ENCODE assay signal across 8 cellular contexts in genomic region chr6:109678661-109679505, GRCh38. TPM values are rescaled to one million over a fixed set of nuclear protein-coding genes. Genes with fewer than 3 reads are reported as not detected.
DNase-seq lines count a peak whose midpoint lies in the region; ATAC-seq, FAIRE-seq and TF ChIP-seq lines count a peak whose summit lies in the region.
"Not testable (repeated sequence)": the region's sequence is repeated elsewhere in the genome, so short reads cannot be mapped to it uniquely, and the experiment has no call there.

No MANE protein-coding gene starts in this region.

- not testable (repeated sequence) for H3K27me3 Mint-ChIP-seq in WTC11 (ENCODE audit: low read depth); neural crest cell (ENCODE audit: low read depth)

- DNase-seq in GM12892 (ENCODE audit: insufficient read length); neural crest cell (ENCODE audit: low read depth, low spot score): not testable (repeated sequence)
- peak; percentile 22 to 92 (median 90) for DNase-seq in NCI-H1417 (lab: John Stamatoyannopoulos, UW)
- DNase-seq in NCI-H345 treated with DMSO at 0.1 percent for 48 hours (lab: John Stamatoyannopoulos, UW; ENCODE audit: unreplicated experiment) = peak; percentile 37
- peak; percentile 65 for DNase-seq in WTC11 (ENCODE audit: low spot score)
- DNase-seq in K562 (ENCODE audit: extremely low read depth in 1 of 4, low spot score in 3 of 4) = peak in 1 of 4 experiments; percentile 19
- peak; percentile 77 for DNase-seq in upper lobe of right lung

- H3K36me3 ChIP-seq in K562 (ENCODE audit: control insufficient read depth, insufficient read depth, low read length); iPS-15b (ENCODE audit: control insufficient read depth, insufficient read depth, low read length); upper lobe of right lung: not testable (repeated sequence)

- in situ Hi-C loops in K562 (cut with MboI) = not testable (repeated sequence)

- H3K27me3 ChIP-seq in K562 (ENCODE audit: control insufficient read depth in 2 of 2, insufficient read depth in 2 of 2, low read length in 2 of 2); iPS-15b (ENCODE audit: control insufficient read depth, insufficient read depth, low read length); upper lobe of right lung: not testable (repeated sequence)

- not testable (repeated sequence) for H3K4me2 ChIP-seq in K562 (ENCODE audit: insufficient read depth, low read length)

- TF ChIP-seq POLR2A in GM12892 (IDR thresholded peaks at IDR 0.05; ENCODE audit: low read depth, low read length); K562 (conservative IDR thresholded peaks at IDR 0.05): not testable (repeated sequence)

- H3K9ac ChIP-seq in K562 (ENCODE audit: insufficient read depth in 1 of 2, low read depth in 2 of 2, low read length in 2 of 2); iPS-15b (ENCODE audit: low read depth, low read length): not testable (repeated sequence)

- not testable (repeated sequence) for H3K9me3 ChIP-seq in K562 (replicated peaks; ENCODE audit: control insufficient read depth, insufficient read depth, low read depth, low read length); iPS-15b (ENCODE audit: control insufficient read depth, insufficient read depth, low read length); upper lobe of right lung

- 0% methylated on average over 12 of the region's 15 CpGs for WGBS in K562 (ENCODE audit: insufficient coverage, low coverage, missing lambda C conversion rate)

- CTCF ChIA-PET in WTC11 (lab: Charles Lee) = interaction anchor here (0.6 to 1.7 kb wide), 5 partner anchors 13 to 415 kb away, joined by 3 to 4 read pairs (median 3); partner anchors contain the start of genes AK9 and FIG4
- CTCF ChIA-PET in K562 (lab: Yijun Ruan, JAX; ENCODE audit: low intra/inter-chr PET ratio) = not testable (repeated sequence)

- TF ChIP-seq EP300 in K562 (IDR thresholded peaks at IDR 0.05; ENCODE audit: low read length) = not testable (repeated sequence)

- H3K4me3 ChIP-seq in K562, upper lobe of right lung: not testable (repeated sequence)
- peak overlapping the region; percentile 58 for H3K4me3 ChIP-seq in iPS-15b (ENCODE audit: low read depth, low read length)

- H3K4me1 ChIP-seq in K562 (replicated peaks in 1 of 2; ENCODE audit: control insufficient read depth in 2 of 2, insufficient read depth in 2 of 2, low read length in 2 of 2); iPS-15b (ENCODE audit: control insufficient read depth, insufficient read depth, low read length); upper lobe of right lung: not testable (repeated sequence)

- H3K79me2 ChIP-seq in K562 (ENCODE audit: control insufficient read depth, insufficient read depth, low read length) = not testable (repeated sequence)

- BruUV-seq in K562 (replicated peaks; lab: Mats Ljungman, UMichigan) = not testable (repeated sequence)

- POLR2A ChIA-PET in WTC11 (lab: Charles Lee) = interaction anchor here (1.2 kb wide), 1 partner anchor 12 kb away, joined by 3 read pairs; the partner anchor contains the start of genes AK9 and FIG4
- POLR2A ChIA-PET in K562 (lab: Yijun Ruan, JAX) = interaction anchor here (0.6 to 0.7 kb wide), 2 partner anchors 712 to 1091 kb away, joined by 3 read pairs; no protein-coding TSS in a partner anchor

- peak overlapping the region; percentile 61 for H3K27ac Mint-ChIP-seq in WTC11
- not testable (repeated sequence) for H3K27ac Mint-ChIP-seq in neural crest cell (ENCODE audit: unreplicated experiment)

- intact Hi-C loops in K562 (cut with micrococcal nuclease); upper lobe of right lung (cut with DNase I): not testable (repeated sequence)

- ATAC-seq in WTC11 = peak; percentile 98
- ATAC-seq in K562 = not testable (repeated sequence)
- peak; percentile 92 for ATAC-seq in upper lobe of right lung

- H3K36me3 Mint-ChIP-seq in WTC11 = peaks cover 24% of the 10 kb centered on the region
- not testable (repeated sequence) for H3K36me3 Mint-ChIP-seq in neural crest cell (ENCODE audit: low read depth)

- H3K4me3 Mint-ChIP-seq in WTC11 (peak overlapping the region; percentile 63), neural crest cell (peak overlapping the region; percentile 34)

- H4K20me1 ChIP-seq in K562 (replicated peaks; ENCODE audit: control insufficient read depth, insufficient read depth, low read length) = not testable (repeated sequence)

- not testable (repeated sequence) for H3K9me1 ChIP-seq in K562 (ENCODE audit: control insufficient read depth, insufficient read depth, low read length)

- H3K9me3 Mint-ChIP-seq in WTC11 = peaks cover 35% of the 10 kb centered on the region
- H3K9me3 Mint-ChIP-seq in neural crest cell = not testable (repeated sequence)

- H2AFZ ChIP-seq in K562 (ENCODE audit: low read depth, low read length) = not testable (repeated sequence)

- TF ChIP-seq RAD21 in K562 (CRISPR knock-in tag; conservative IDR thresholded peaks at IDR 0.05 in 1 of 2, IDR thresholded peaks at IDR 0.05 in 1 of 2) = not testable (repeated sequence)

- not testable (repeated sequence) for TF ChIP-seq CTCF in WTC11 (IDR thresholded peaks at IDR 0.05); K562 (IDR thresholded peaks at IDR 0.05 in 2 of 3, conservative IDR thresholded peaks at IDR 0.05 in 1 of 3; ENCODE audit: insufficient read depth in 2 of 3, low read depth in 1 of 3, low read length in 3 of 3); neural crest cell (conservative IDR thresholded peaks at IDR 0.05); upper lobe of right lung (IDR thresholded peaks at IDR 0.05)

- peaks cover 12% of the 10 kb centered on the region for H3K4me1 Mint-ChIP-seq in WTC11
- not testable (repeated sequence) for H3K4me1 Mint-ChIP-seq in neural crest cell

- peak; percentile 75 for FAIRE-seq in GM12892 (lab: Jason Lieb, UNC)
- FAIRE-seq in K562 (lab: Jason Lieb, UNC) = not testable (repeated sequence)

- not testable (repeated sequence) for H3K27ac ChIP-seq in K562 (ENCODE audit: extremely low read depth, low read depth, low read length); upper lobe of right lung

TF ChIP-seq in K562, 482 proteins besides CTCF, POLR2A, EP300 and RAD21:
- peak; percentile 29 for TF ChIP-seq CBFA2T3 (IDR thresholded peaks at IDR 0.05)
- TF ChIP-seq FOXA3 (CRISPR knock-in tag; conservative IDR thresholded peaks at IDR 0.05 in 1 of 2, IDR thresholded peaks at IDR 0.05 in 1 of 2) = peak; percentile 46 to 63; a peak in 2 of 4 replicates
- peak; percentile 72 for TF ChIP-seq EGR1 (conservative IDR thresholded peaks at IDR 0.05)

RNA-seq across cellular contexts. Expression of gene AK9, which starts 12.1 kb away (rescaled TPM):
- polyA plus RNA-seq in GM12892 (2012; ENCODE audit: missing spikeins) = 4.2 TPM
- 3.7 to 4.6 TPM (median 4.3 TPM) in 3 replicates for total RNA-seq in WTC11 (2021)
- total RNA-seq in K562 (2011; cell fraction: chromatin; rRNA removed; ENCODE audit: low replicate concordance) = 1.0 and 1.2 TPM in 2 replicates
- total RNA-seq in K562 (2011; cell fraction: nucleolus; rRNA removed) = 0.26 TPM in 1 of 2 replicates, not detected in the other
- 0.38 and 0.59 TPM in 2 replicates for total RNA-seq in K562 (2011; cell fraction: nucleoplasm; rRNA removed)
- total RNA-seq in K562 (2014; rRNA removed) = 0.59 and 0.78 TPM in 2 replicates
- total RNA-seq in K562 (2014; rRNA removed; fragmentation: Illumina TruSeq; extraction: Trizol) = 0.91 and 0.96 TPM in 2 replicates
- 0.79 and 1.3 TPM in 2 replicates for total RNA-seq in K562 (2015; rRNA removed; fragmentation: Illumina TruSeq; extraction: Trizol)
- 0.93 and 1.1 TPM in 2 replicates for total RNA-seq in K562 (2021)
- polyA plus RNA-seq in K562 (2011; rRNA removed) = 0.66 and 1.3 TPM in 2 replicates
- 0.21 and 0.32 TPM in 2 replicates for polyA plus RNA-seq in K562 (2011; cell fraction: cytosol; rRNA removed)
- 0.70 and 1.0 TPM in 2 replicates for polyA plus RNA-seq in K562 (2011; cell fraction: nucleus; rRNA removed)
- 0.94 and 1.9 TPM in 2 replicates for polyA plus RNA-seq in K562 (2012)
- polyA plus RNA-seq in K562 (2014; fragmentation: Illumina TruSeq; extraction: Trizol) = 0.68 and 1.4 TPM in 2 replicates
- polyA plus RNA-seq in K562 (2014; fragmentation: Nextera tagmentation; extraction: Ambion mirVana) = 1 to 10 TPM; 1.2 to 1.9 TPM
- 0.60 and 2.2 TPM in 2 replicates for polyA plus RNA-seq in K562 (2014; rRNA removed)
- polyA minus RNA-seq in K562 (2011; rRNA and poly(A)+ RNA removed) = 0.36 and 0.88 TPM in 2 replicates
- polyA minus RNA-seq in K562 (2011; cell fraction: cytosol; rRNA and poly(A)+ RNA removed) = not detected in 2 replicates
- polyA minus RNA-seq in K562 (2011; cell fraction: nucleus; rRNA and poly(A)+ RNA removed) = 0.40 and 0.44 TPM in 2 replicates
- total RNA-seq in neural crest cell = 4.8 and 6.0 TPM in 2 replicates
- 8.8 TPM for total RNA-seq in upper lobe of right lung

RNA-seq across cellular contexts. Expression of gene FIG4, which starts 12.2 kb away (rescaled TPM):
- 10.8 TPM for polyA plus RNA-seq in GM12892 (2012; ENCODE audit: missing spikeins)
- total RNA-seq in WTC11 (2021) = 21.3 to 24.8 TPM (median 24.3 TPM) in 3 replicates
- total RNA-seq in K562 (2011; cell fraction: chromatin; rRNA removed; ENCODE audit: low replicate concordance) = 3.1 and 7.0 TPM in 2 replicates
- 1.7 and 2.1 TPM in 2 replicates for total RNA-seq in K562 (2011; cell fraction: nucleolus; rRNA removed)
- total RNA-seq in K562 (2011; cell fraction: nucleoplasm; rRNA removed) = 1.7 and 2.1 TPM in 2 replicates
- total RNA-seq in K562 (2014; rRNA removed) = 3.4 and 4.9 TPM in 2 replicates
- total RNA-seq in K562 (2014; rRNA removed; fragmentation: Illumina TruSeq; extraction: Trizol) = 5.3 and 5.6 TPM in 2 replicates
- 4.3 and 5.0 TPM in 2 replicates for total RNA-seq in K562 (2015; rRNA removed; fragmentation: Illumina TruSeq; extraction: Trizol)
- total RNA-seq in K562 (2021) = 4.8 and 5.5 TPM in 2 replicates
- 4.9 and 6.8 TPM in 2 replicates for polyA plus RNA-seq in K562 (2011; rRNA removed)
- 1.4 and 2.7 TPM in 2 replicates for polyA plus RNA-seq in K562 (2011; cell fraction: cytosol; rRNA removed)
- 3.0 and 4.2 TPM in 2 replicates for polyA plus RNA-seq in K562 (2011; cell fraction: nucleus; rRNA removed)
- 4.6 and 7.3 TPM in 2 replicates for polyA plus RNA-seq in K562 (2012)
- 3.7 and 4.8 TPM in 2 replicates for polyA plus RNA-seq in K562 (2014; fragmentation: Illumina TruSeq; extraction: Trizol)
- polyA plus RNA-seq in K562 (2014; fragmentation: Nextera tagmentation; extraction: Ambion mirVana) = 1 to 10 TPM; 1.5 to 1.8 TPM
- 3.9 and 6.0 TPM in 2 replicates for polyA plus RNA-seq in K562 (2014; rRNA removed)
- 6.3 and 7.0 TPM in 2 replicates for polyA minus RNA-seq in K562 (2011; rRNA and poly(A)+ RNA removed)
- 2.8 and 4.7 TPM in 2 replicates for polyA minus RNA-seq in K562 (2011; cell fraction: cytosol; rRNA and poly(A)+ RNA removed)
- polyA minus RNA-seq in K562 (2011; cell fraction: nucleus; rRNA and poly(A)+ RNA removed) = 3.1 and 6.1 TPM in 2 replicates
- 12.7 and 14.7 TPM in 2 replicates for total RNA-seq in neural crest cell
- 31.3 TPM for total RNA-seq in upper lobe of right lung
